18 cellular contexts compared by ENCODE assay signal in genomic region chr7:94422136-94422535, GRCh38. TPM values are rescaled to one million over a fixed set of nuclear protein-coding genes. Genes with fewer than 3 reads are reported as not detected.
DNase-seq lines count a peak whose midpoint lies in the region; ATAC-seq, FAIRE-seq and TF ChIP-seq lines count a peak whose summit lies in the region.
"Had no signal": no experiment of that assay in that cellular context is flagged by ENCODE, and none has a peak within 500 bp of the region (broad histone marks: within the 10 kb centered on the region; RNA-seq: fewer than 3 reads in every experiment).

No MANE protein-coding gene starts in this region.

- H3K27me3 ChIP-seq in SK-N-SH (ENCODE audit: insufficient read depth) (no peaks in the 10 kb centered on the region), esophagus muscularis mucosa (no peaks in the 10 kb centered on the region), osteoblast (ENCODE audit: insufficient read depth, low read length) (no peaks in the 10 kb centered on the region)
- H3K27me3 ChIP-seq: BLaER1 had no signal

- H3K79me2 ChIP-seq in SK-N-SH (ENCODE audit: insufficient read depth) (no peaks in the 10 kb centered on the region), osteoblast (ENCODE audit: insufficient read depth, low read length) (peaks cover 13% of the 10 kb centered on the region)

- intact Hi-C loops in esophagus muscularis mucosa (cut with DNase I), result no loop called here
- intact Hi-C loops in cardiac septum (cut with DNase I), result no loop called here

- no peak for FAIRE-seq in GM12891 (lab: Jason Lieb, UNC)

- peaks cover 6 to 17% of the 10 kb centered on the region in 2 experiments; a peak in 3 of 4 replicates for H3K4me1 ChIP-seq in SK-N-SH (ENCODE audit: control insufficient read depth in 1 of 2, insufficient read depth in 2 of 2, low read depth in 1 of 2, low read length in 1 of 2)
- peaks cover 0 to 48% (median 27%) of the 10 kb centered on the region in 4 donors for H3K4me1 ChIP-seq in esophagus muscularis mucosa
- H3K4me1 ChIP-seq in osteoblast (ENCODE audit: insufficient read depth, low read length), result peaks cover 70% of the 10 kb centered on the region
- H3K4me1 ChIP-seq: BLaER1 had no signal

- TF ChIP-seq POLR2A in esophagus muscularis mucosa (IDR thresholded peaks at IDR 0.05; ENCODE audit: low read depth) (no peak), GM12891 (IDR thresholded peaks at IDR 0.05; ENCODE audit: low read depth, low read length) (no peak)

- POLR2A ChIA-PET in SK-N-SH (lab: Yijun Ruan, JAX), result no interaction called here

- H3K36me3 ChIP-seq in SK-N-SH (replicated peaks in 1 of 2; ENCODE audit: control insufficient read depth in 1 of 2, insufficient read depth in 2 of 2, low read length in 1 of 2) (peaks cover 0 to 5% of the 10 kb centered on the region in 2 experiments), esophagus muscularis mucosa (peaks cover 67 to 98% (median 95%) of the 10 kb centered on the region in 4 donors), osteoblast (ENCODE audit: insufficient read depth, low read length) (peaks cover 100% of the 10 kb centered on the region)
- H3K36me3 ChIP-seq: BLaER1 had no signal

- H3K9me2 ChIP-seq in SK-N-SH, result no peaks in the 10 kb centered on the region

- no peak overlapping the region for H3K9ac ChIP-seq in SK-N-SH
- H3K9ac ChIP-seq: BLaER1 had no signal

- H2AFZ ChIP-seq in SK-N-SH (ENCODE audit: low read depth) (no peak overlapping the region), osteoblast (ENCODE audit: low read length) (no peak overlapping the region)
- H2AFZ ChIP-seq: PC-9 had no signal

- CTCF ChIA-PET in SK-N-SH (lab: Yijun Ruan, JAX), result no interaction called here

- TF ChIP-seq CTCF in SK-N-SH (IDR thresholded peaks at IDR 0.05) (no peak), esophagus muscularis mucosa (IDR thresholded peaks at IDR 0.05) (no peak), osteoblast (IDR thresholded peaks at IDR 0.05; ENCODE audit: extremely low read depth, low read depth, low read length) (no peak)

- H3K27ac ChIP-seq in SK-N-SH (ENCODE audit: low read depth in 2 of 2, low read length in 1 of 2) (no peak overlapping the region), esophagus muscularis mucosa (replicated peaks in 1 of 4) (peak overlapping the region; percentile 58 to 80 (median 76)), osteoblast (ENCODE audit: low read depth, low read length) (peak overlapping the region; percentile 92)
- H3K27ac ChIP-seq: BLaER1, PC-9 had no signal

- no peak for ATAC-seq in HG02571 (IDR thresholded peaks at IDR 0.05; ENCODE audit: unreplicated experiment)

- no peak overlapping the region for H3K4me2 ChIP-seq in SK-N-SH
- no peak overlapping the region for H3K4me2 ChIP-seq in osteoblast (ENCODE audit: insufficient read depth, low read length)
- H3K4me2 ChIP-seq: BLaER1, PC-9 had no signal

- TF ChIP-seq RAD21 in SK-N-SH (IDR thresholded peaks at IDR 0.05; ENCODE audit: low read length), result no peak

- DNase-seq in SK-N-SH (no peak), esophagus muscularis mucosa (ENCODE audit: extremely low spot score) (no peak), osteoblast (ENCODE audit: insufficient read length, low spot score, missing footprints) (no peak), GM12891 (ENCODE audit: insufficient read length, low spot score) (no peak), foreskin melanocyte (no peak), cardiac septum (ENCODE audit: low spot score) (no peak)
- DNase-seq: DMS 273 treated with DMSO at 0.1 percent for 48 hours, EL, H7, Kasumi-1, NCI-H1417, NCI-H1930, NCI-H2171, NCI-H774, PC-9 had no signal

- 20% methylated on average over 1 of the region's 1 CpG for WGBS in SK-N-SH (ENCODE audit: low lambda C conversion rate)
- 45% methylated on average over 1 of the region's 1 CpG for WGBS in esophagus muscularis mucosa

- TF ChIP-seq EP300 in SK-N-SH (IDR thresholded peaks at IDR 0.05; ENCODE audit: borderline replicate concordance in 1 of 2, low read depth in 1 of 2, low read length in 1 of 2) (no peak), esophagus muscularis mucosa (IDR thresholded peaks at IDR 0.05) (no peak)

- H3K4me3 ChIP-seq in SK-N-SH (ENCODE audit: low read depth in 2 of 2, low read length in 1 of 2) (no peak overlapping the region), esophagus muscularis mucosa (no peak overlapping the region), osteoblast (ENCODE audit: insufficient read depth, low read length) (no peak overlapping the region)
- H3K4me3 ChIP-seq: BLaER1, PC-9 had no signal

- peaks cover 3% of the 10 kb centered on the region for H3F3A ChIP-seq in SK-N-SH (replicated peaks; ENCODE audit: insufficient read depth)

- no peaks in the 10 kb centered on the region for H3K9me3 ChIP-seq in SK-N-SH
- no peaks in the 10 kb centered on the region for H3K9me3 ChIP-seq in esophagus muscularis mucosa
- H3K9me3 ChIP-seq in osteoblast (ENCODE audit: low read depth, low read length), result no peaks in the 10 kb centered on the region
- H3K9me3 ChIP-seq: BLaER1 had no signal

- H4K20me1 ChIP-seq in SK-N-SH (ENCODE audit: insufficient read depth) (no peaks in the 10 kb centered on the region), osteoblast (ENCODE audit: insufficient read depth, low read length) (peaks cover 70% of the 10 kb centered on the region)
- H4K20me1 ChIP-seq: BLaER1 had no signal

TF ChIP-seq in SK-N-SH, 30 proteins besides CTCF, POLR2A, EP300 and RAD21:
- TF ChIP-seq TEAD4 (IDR thresholded peaks at IDR 0.05; ENCODE audit: borderline replicate concordance, insufficient read depth) (peak; percentile 52; the same call in 1 of the 2 replicates), EZH2phosphoT487 (IDR thresholded peaks at IDR 0.05; ENCODE audit: borderline replicate concordance, low read depth) (no peak), GATA2 (CRISPR knock-in tag; IDR thresholded peaks at IDR 0.05) (no peak), TAF1 (IDR thresholded peaks at IDR 0.05; ENCODE audit: borderline replicate concordance, low read depth, low read length) (no peak), SMC3 (IDR thresholded peaks at IDR 0.05; ENCODE audit: low read depth, low read length) (no peak), PBX3 (IDR thresholded peaks at IDR 0.05) (no peak)
TF ChIP-seq in SK-N-SH: peak in this region for 1.

TF ChIP-seq in GM12891, 5 proteins besides CTCF, POLR2A, EP300 and RAD21:
- no peak for TF ChIP-seq POLR2AphosphoS5 (IDR thresholded peaks at IDR 0.05; ENCODE audit: low read depth, low read length)
- no peak for TF ChIP-seq POU2F2 (IDR thresholded peaks at IDR 0.05; ENCODE audit: low read depth, low read length)
- no peak for TF ChIP-seq PAX5 (IDR thresholded peaks at IDR 0.05; ENCODE audit: insufficient read depth, low read length, severe bottlenecking)
- no peak for TF ChIP-seq SPI1 (IDR thresholded peaks at IDR 0.05; ENCODE audit: low read depth, low read length)
- TF ChIP-seq TAF1 (IDR thresholded peaks at IDR 0.05; ENCODE audit: low read depth, low read length), result no peak
TF ChIP-seq in GM12891: peak in this region for 0.

RNA-seq across cellular contexts. Expression of gene COL1A2, which starts 27.4 kb away (rescaled TPM):
- polyA plus RNA-seq in SK-N-SH (2012; rRNA removed), result 4.5 and 11.4 TPM in 2 replicates
- polyA plus RNA-seq in SK-N-SH (2012; cell fraction: cytosol; rRNA removed), result 6.5 and 7.3 TPM in 2 replicates
- 13.4 and 14.1 TPM in 2 replicates for polyA plus RNA-seq in SK-N-SH (2012; cell fraction: nucleus; rRNA removed)
- total RNA-seq in esophagus muscularis mucosa (100 to 1,000 TPM; 227 to 697 (median 347) TPM), osteoblast (8,305 and 11,912 TPM in 2 replicates), cardiac septum (170 TPM)
- 0.04 TPM for polyA plus RNA-seq in GM12891 (2012; ENCODE audit: low read depth, missing spikeins)
- total RNA-seq: NCI-H460, PC-9 had no signal

Comparison
In these comparisons a context has a peak if more than half of its experiments do, and no peak if none do; other contexts are left out.
1. H3K27ac ChIP-seq: peak in esophagus muscularis mucosa (4 of 4) and osteoblast (single experiment); none in SK-N-SH (0 of 2).
2. RNA of gene COL1A2, which starts 27.4 kb away (total RNA-seq): 8,305 to 11,912 TPM in osteoblast; 227 to 697 TPM in esophagus muscularis mucosa and 170 TPM in cardiac septum (single experiment); every median in the first group is over 10 times any median in the second.